8 cellular contexts compared by ENCODE assay signal in the genomic region with DNA sequence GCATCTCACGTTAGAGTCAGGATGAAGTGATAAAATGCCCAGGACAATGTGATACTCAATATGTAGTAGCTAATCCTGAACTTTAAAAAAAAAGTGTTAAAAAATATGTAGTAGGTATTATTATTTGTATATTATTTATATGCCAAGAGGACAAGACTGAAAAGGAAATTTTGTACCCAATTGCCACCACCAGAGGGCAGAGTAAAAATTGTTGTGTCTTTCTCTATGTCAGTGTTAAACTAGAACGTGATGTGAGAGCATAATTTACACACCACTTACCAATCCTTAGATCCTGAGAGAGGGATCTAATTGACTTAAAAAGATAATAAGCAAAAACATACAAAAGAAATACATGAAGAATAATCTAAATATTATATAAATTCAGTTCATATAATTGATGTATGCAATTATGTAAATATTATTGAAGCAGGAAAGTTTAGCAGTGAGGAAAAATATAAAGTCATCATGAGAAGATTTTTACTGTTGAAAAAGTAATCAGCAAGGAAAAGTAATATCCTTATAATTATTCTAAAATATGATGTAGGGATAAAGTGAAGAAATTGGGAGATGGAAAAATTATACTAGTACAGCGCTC.
DNase-seq lines count a peak whose midpoint lies in the region; ATAC-seq and TF ChIP-seq lines count a peak whose summit lies in the region.

No MANE protein-coding gene starts in this region.

- no peaks in the 10 kb centered on the region for H3K36me3 Mint-ChIP-seq in activated CD8-positive, alpha-beta memory T cell treated with anti-CD3 and anti-CD28 coated beads, Interleukin-2, amount 10 ng/mL, durations not matched to agents 7 days and 5 days

- no peak overlapping the region for H3K27ac Mint-ChIP-seq in activated CD8-positive, alpha-beta memory T cell treated with anti-CD3 and anti-CD28 coated beads, Interleukin-2, amount 10 ng/mL, durations not matched to agents 7 days and 5 days

- TF ChIP-seq CTCF in GM10248 (IDR thresholded peaks at IDR 0.05; ENCODE audit: control extremely low read depth, extremely low read depth, low read depth, missing control alignments) = peak; percentile 54
- peak; percentile 15 to 68 (median 48) for TF ChIP-seq CTCF in esophagus squamous epithelium (IDR thresholded peaks at IDR 0.05)
- TF ChIP-seq CTCF in retinal pigment epithelial cell (conservative IDR thresholded peaks at IDR 0.05; ENCODE audit: low read depth, low read length) = peak; percentile 72

- H3K27me3 ChIP-seq in esophagus squamous epithelium = peaks cover 0 to under 1% (median 0%) of the 10 kb centered on the region in 4 donors

- DNase-seq in AG20443 (ENCODE audit: low spot score) (peak; percentile 30), GM10248 (ENCODE audit: extremely low spot score) (no peak), esophagus squamous epithelium (lab: John Stamatoyannopoulos, UW) (no peak), retinal pigment epithelial cell (ENCODE audit: low read depth) (no peak)
- DNase-seq in activated CD8-positive, alpha-beta memory T cell treated with anti-CD3 and anti-CD28 coated beads, Interleukin-2, amount 10 ng/mL, durations not matched to agents 7 days and 5 days = no peak

- H3K9me3 Mint-ChIP-seq in activated CD8-positive, alpha-beta memory T cell treated with anti-CD3 and anti-CD28 coated beads, Interleukin-2, amount 10 ng/mL, durations not matched to agents 7 days and 5 days (ENCODE audit: low read depth) = no peaks in the 10 kb centered on the region

- no peaks in the 10 kb centered on the region for H3K9me3 ChIP-seq in esophagus squamous epithelium

- H3K4me1 Mint-ChIP-seq in activated CD8-positive, alpha-beta memory T cell treated with anti-CD3 and anti-CD28 coated beads, Interleukin-2, amount 10 ng/mL, durations not matched to agents 7 days and 5 days = no peaks in the 10 kb centered on the region

- POLR2A ChIA-PET in GM10248 (lab: Yijun Ruan, JAX) = no interaction called here

- no peak overlapping the region for H3K4me3 Mint-ChIP-seq in activated CD8-positive, alpha-beta memory T cell treated with anti-CD3 and anti-CD28 coated beads, Interleukin-2, amount 10 ng/mL, durations not matched to agents 7 days and 5 days

- WGBS in esophagus squamous epithelium, 2 donors = 37 to 43% methylated on average over 3 of the region's 3 CpGs

- peaks cover 46% of the 10 kb centered on the region for H3K27me3 Mint-ChIP-seq in activated CD8-positive, alpha-beta memory T cell treated with anti-CD3 and anti-CD28 coated beads, Interleukin-2, amount 10 ng/mL, durations not matched to agents 7 days and 5 days

- H3K27ac ChIP-seq in esophagus squamous epithelium = no peak overlapping the region

- TF ChIP-seq POLR2A in esophagus squamous epithelium (IDR thresholded peaks at IDR 0.05) = no peak

- no peaks in the 10 kb centered on the region for H3K4me1 ChIP-seq in esophagus squamous epithelium

- CTCF ChIA-PET in GM10248 (lab: Yijun Ruan, JAX) = interaction anchor here (0.7 to 7.5 kb wide), 14 partner anchors 8 to 509 kb away, joined by 3 to 67 read pairs (median 4); no protein-coding TSS in a partner anchor
- CTCF ChIA-PET in activated CD8-positive, alpha-beta memory T cell treated with anti-CD3 and anti-CD28 coated beads, Interleukin-2, amount 10 ng/mL, durations not matched to agents 7 days and 5 days (lab: Charles Lee) = interaction anchor here (0.7 to 4.5 kb wide), 11 partner anchors 9 to 507 kb away, joined by 3 to 28 read pairs (median 3); no protein-coding TSS in a partner anchor

- ATAC-seq in HG03159 (IDR thresholded peaks at IDR 0.05; ENCODE audit: unreplicated experiment) = peak; percentile 75
- peak; percentile 73 for ATAC-seq in SK-N-SH treated with all-trans-retinoic acid at 6 μM for 48 hours
- ATAC-seq in activated CD8-positive, alpha-beta memory T cell treated with anti-CD3 and anti-CD28 coated beads, Interleukin-2, amount 10 ng/mL, durations not matched to agents 7 days and 5 days = no peak
- ATAC-seq in activated CD4-positive, CD25-positive, alpha-beta regulatory T cell treated with anti-CD3 and anti-CD28 coated beads, Interleukin-2, amount 50 U/mL, for 24 hours = no peak

- no peaks in the 10 kb centered on the region for H3K36me3 ChIP-seq in esophagus squamous epithelium

- H3K4me3 ChIP-seq in esophagus squamous epithelium (no peak overlapping the region), retinal pigment epithelial cell (ENCODE audit: low read length) (no peak overlapping the region)

- intact Hi-C loops in esophagus squamous epithelium (cut with DNase I) = no loop called here

TF ChIP-seq in SK-N-SH treated with all-trans-retinoic acid at 6 μM for 48 hours, 23 proteins besides CTCF, POLR2A, EP300 and RAD21 (continues in another document):
- TF ChIP-seq BACH2 (CRISPR knock-in tag; IDR thresholded peaks at IDR 0.05; ENCODE audit: borderline replicate concordance) (no peak), ISL1 (CRISPR knock-in tag; IDR thresholded peaks at IDR 0.05) (no peak), ZNF8 (CRISPR knock-in tag; IDR thresholded peaks at IDR 0.05) (no peak), TCF4 (CRISPR knock-in tag; IDR thresholded peaks at IDR 0.05; ENCODE audit: borderline replicate concordance) (no peak), ARNTL (CRISPR knock-in tag; IDR thresholded peaks at IDR 0.05; ENCODE audit: borderline replicate concordance, low read depth) (no peak), SNAI2 (CRISPR knock-in tag; IDR thresholded peaks at IDR 0.05) (no peak), ZNF70 (CRISPR knock-in tag; IDR thresholded peaks at IDR 0.05) (no peak), TOX (CRISPR knock-in tag; IDR thresholded peaks at IDR 0.05; ENCODE audit: borderline replicate concordance) (no peak), ZFP3 (CRISPR knock-in tag; IDR thresholded peaks at IDR 0.05) (no peak)
- TF ChIP-seq, protein P1, sequence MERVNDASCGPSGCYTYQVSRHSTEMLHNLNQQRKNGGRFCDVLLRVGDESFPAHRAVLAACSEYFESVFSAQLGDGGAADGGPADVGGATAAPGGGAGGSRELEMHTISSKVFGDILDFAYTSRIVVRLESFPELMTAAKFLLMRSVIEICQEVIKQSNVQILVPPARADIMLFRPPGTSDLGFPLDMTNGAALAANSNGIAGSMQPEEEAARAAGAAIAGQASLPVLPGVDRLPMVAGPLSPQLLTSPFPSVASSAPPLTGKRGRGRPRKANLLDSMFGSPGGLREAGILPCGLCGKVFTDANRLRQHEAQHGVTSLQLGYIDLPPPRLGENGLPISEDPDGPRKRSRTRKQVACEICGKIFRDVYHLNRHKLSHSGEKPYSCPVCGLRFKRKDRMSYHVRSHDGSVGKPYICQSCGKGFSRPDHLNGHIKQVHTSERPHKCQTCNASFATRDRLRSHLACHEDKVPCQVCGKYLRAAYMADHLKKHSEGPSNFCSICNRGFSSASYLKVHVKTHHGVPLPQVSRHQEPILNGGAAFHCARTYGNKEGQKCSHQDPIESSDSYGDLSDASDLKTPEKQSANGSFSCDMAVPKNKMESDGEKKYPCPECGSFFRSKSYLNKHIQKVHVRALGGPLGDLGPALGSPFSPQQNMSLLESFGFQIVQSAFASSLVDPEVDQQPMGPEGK (CRISPR knock-in tag; IDR thresholded peaks at IDR 0.05; ENCODE audit: borderline replicate concordance) = no peak
- TF ChIP-seq, protein P2, sequence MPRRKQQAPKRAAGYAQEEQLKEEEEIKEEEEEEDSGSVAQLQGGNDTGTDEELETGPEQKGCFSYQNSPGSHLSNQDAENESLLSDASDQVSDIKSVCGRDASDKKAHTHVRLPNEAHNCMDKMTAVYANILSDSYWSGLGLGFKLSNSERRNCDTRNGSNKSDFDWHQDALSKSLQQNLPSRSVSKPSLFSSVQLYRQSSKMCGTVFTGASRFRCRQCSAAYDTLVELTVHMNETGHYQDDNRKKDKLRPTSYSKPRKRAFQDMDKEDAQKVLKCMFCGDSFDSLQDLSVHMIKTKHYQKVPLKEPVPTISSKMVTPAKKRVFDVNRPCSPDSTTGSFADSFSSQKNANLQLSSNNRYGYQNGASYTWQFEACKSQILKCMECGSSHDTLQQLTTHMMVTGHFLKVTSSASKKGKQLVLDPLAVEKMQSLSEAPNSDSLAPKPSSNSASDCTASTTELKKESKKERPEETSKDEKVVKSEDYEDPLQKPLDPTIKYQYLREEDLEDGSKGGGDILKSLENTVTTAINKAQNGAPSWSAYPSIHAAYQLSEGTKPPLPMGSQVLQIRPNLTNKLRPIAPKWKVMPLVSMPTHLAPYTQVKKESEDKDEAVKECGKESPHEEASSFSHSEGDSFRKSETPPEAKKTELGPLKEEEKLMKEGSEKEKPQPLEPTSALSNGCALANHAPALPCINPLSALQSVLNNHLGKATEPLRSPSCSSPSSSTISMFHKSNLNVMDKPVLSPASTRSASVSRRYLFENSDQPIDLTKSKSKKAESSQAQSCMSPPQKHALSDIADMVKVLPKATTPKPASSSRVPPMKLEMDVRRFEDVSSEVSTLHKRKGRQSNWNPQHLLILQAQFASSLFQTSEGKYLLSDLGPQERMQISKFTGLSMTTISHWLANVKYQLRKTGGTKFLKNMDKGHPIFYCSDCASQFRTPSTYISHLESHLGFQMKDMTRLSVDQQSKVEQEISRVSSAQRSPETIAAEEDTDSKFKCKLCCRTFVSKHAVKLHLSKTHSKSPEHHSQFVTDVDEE (CRISPR knock-in tag; IDR thresholded peaks at IDR 0.05) = no peak
- TF ChIP-seq, protein P3, sequence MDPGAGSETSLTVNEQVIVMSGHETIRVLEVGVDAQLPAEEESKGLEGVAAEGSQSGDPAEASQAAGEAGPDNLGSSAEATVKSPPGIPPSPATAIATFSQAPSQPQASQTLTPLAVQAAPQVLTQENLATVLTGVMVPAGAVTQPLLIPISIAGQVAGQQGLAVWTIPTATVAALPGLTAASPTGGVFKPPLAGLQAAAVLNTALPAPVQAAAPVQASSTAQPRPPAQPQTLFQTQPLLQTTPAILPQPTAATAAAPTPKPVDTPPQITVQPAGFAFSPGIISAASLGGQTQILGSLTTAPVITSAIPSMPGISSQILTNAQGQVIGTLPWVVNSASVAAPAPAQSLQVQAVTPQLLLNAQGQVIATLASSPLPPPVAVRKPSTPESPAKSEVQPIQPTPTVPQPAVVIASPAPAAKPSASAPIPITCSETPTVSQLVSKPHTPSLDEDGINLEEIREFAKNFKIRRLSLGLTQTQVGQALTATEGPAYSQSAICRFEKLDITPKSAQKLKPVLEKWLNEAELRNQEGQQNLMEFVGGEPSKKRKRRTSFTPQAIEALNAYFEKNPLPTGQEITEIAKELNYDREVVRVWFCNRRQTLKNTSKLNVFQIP (CRISPR knock-in tag; IDR thresholded peaks at IDR 0.05; ENCODE audit: borderline replicate concordance, low read depth) = no peak

Comparison
In these comparisons a context has a peak if more than half of its experiments do, and no peak if none do; other contexts are left out.
1. ATAC-seq: peak in HG03159 (single experiment) and SK-N-SH treated with all-trans-retinoic acid at 6 μM for 48 hours (single experiment); none in activated CD8-positive, alpha-beta memory T cell treated with anti-CD3 and anti-CD28 coated beads, Interleukin-2, amount 10 ng/mL, durations not matched to agents 7 days and 5 days (single experiment) and activated CD4-positive, CD25-positive, alpha-beta regulatory T cell treated with anti-CD3 and anti-CD28 coated beads, Interleukin-2, amount 50 U/mL, for 24 hours (0 of 2).
2. Peak in every context shown above with its lines, with median percentiles within 50 percentile points of each other: CTCF ChIP-seq.